23 cellular contexts compared by ENCODE assay signal in the genomic region with DNA sequence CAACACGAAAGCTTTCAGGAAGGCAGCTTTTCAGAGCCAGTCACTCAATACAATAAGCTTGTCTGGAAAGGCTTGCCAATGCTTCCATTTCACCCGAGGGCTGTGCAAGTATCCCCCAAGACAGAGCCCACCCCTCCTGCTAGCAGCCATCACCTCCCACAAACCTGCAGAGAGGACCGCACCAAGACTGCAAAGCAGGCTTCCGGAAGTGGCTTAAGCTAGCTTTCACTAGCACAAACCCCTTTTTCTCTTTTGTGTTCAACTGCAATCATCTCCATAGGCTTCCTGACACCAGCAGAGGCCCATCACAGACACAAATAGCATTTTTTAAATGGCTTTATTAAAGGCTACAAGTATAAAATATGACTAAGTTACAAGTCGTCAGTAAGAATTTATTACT. TPM values are rescaled to one million over a fixed set of nuclear protein-coding genes. Genes with fewer than 3 reads are reported as not detected.
DNase-seq lines count a peak whose midpoint lies in the region; ATAC-seq and TF ChIP-seq lines count a peak whose summit lies in the region.
"Had no signal": no experiment of that assay in that cellular context is flagged by ENCODE, and none has a peak within 500 bp of the region (broad histone marks: within the 10 kb centered on the region; RNA-seq: fewer than 3 reads in every experiment).

No MANE protein-coding gene starts in this region.

- TF ChIP-seq CTCF in neural crest cell (conservative IDR thresholded peaks at IDR 0.05): no peak
- TF ChIP-seq CTCF in vagina (IDR thresholded peaks at IDR 0.05): no peak

- no peak overlapping the region for H3K27ac ChIP-seq in vagina
- H3K27ac ChIP-seq: 22Rv1, BLaER1, GM23248 had no signal

- H3K27ac Mint-ChIP-seq in activated CD8-positive, alpha-beta memory T cell treated with anti-CD3 and anti-CD28 coated beads, Interleukin-2, amount 10 ng/mL, durations not matched to agents 7 days and 5 days: no peak overlapping the region
- no peak overlapping the region for H3K27ac Mint-ChIP-seq in neural crest cell (ENCODE audit: unreplicated experiment)
- H3K27ac Mint-ChIP-seq: CD4-positive, CD25-positive, alpha-beta regulatory T cell had no signal

- H3K4me1 Mint-ChIP-seq in activated CD8-positive, alpha-beta memory T cell treated with anti-CD3 and anti-CD28 coated beads, Interleukin-2, amount 10 ng/mL, durations not matched to agents 7 days and 5 days: no peaks in the 10 kb centered on the region
- H3K4me1 Mint-ChIP-seq in neural crest cell: peaks cover 23% of the 10 kb centered on the region

- H3K27me3 Mint-ChIP-seq in activated CD8-positive, alpha-beta memory T cell treated with anti-CD3 and anti-CD28 coated beads, Interleukin-2, amount 10 ng/mL, durations not matched to agents 7 days and 5 days: peaks cover 2% of the 10 kb centered on the region
- no peaks in the 10 kb centered on the region for H3K27me3 Mint-ChIP-seq in neural crest cell (ENCODE audit: low read depth)

- H3K36me3 ChIP-seq in vagina: peaks cover 0 to 27% of the 10 kb centered on the region in 2 donors

- peak; percentile 15 for DNase-seq in activated CD8-positive, alpha-beta memory T cell treated with anti-CD3 and anti-CD28 coated beads for 24 hours
- no peak for DNase-seq in activated CD8-positive, alpha-beta memory T cell treated with anti-CD3 and anti-CD28 coated beads, Interleukin-2, amount 10 ng/mL, durations not matched to agents 7 days and 5 days
- peak; percentile 32 for DNase-seq in ecto neural progenitor cell (ENCODE audit: low spot score)
- DNase-seq in neural crest cell (ENCODE audit: low read depth, low spot score): no peak
- peak; percentile 6 to 22 for DNase-seq in vagina (ENCODE audit: extremely low spot score in 2 of 2)
- no peak for DNase-seq in T-helper 9 cell
- no peak for DNase-seq in activated CD8-positive, alpha-beta memory T cell treated with anti-CD3 and anti-CD28 coated beads, Interleukin-2, amount 50 U/mL, for 4 hours
- DNase-seq: ACHN; CD4-positive, CD25-positive, alpha-beta regulatory T cell; GM23248; H7; Kasumi-1; MV-4-11; NCI-H1105; NCI-H1436 treated with DMSO at 0.1 percent for 48 hours; NCI-H187 treated with DMSO at 0.1 percent for 48 hours; NCI-H2171 treated with DMSO at 0.1 percent for 48 hours; NCI-H345; NCI-H510A treated with DMSO at 0.1 percent for 48 hours had no signal

- no peak for TF ChIP-seq POLR2A in vagina (IDR thresholded peaks at IDR 0.05)

- no peaks in the 10 kb centered on the region for H3K36me3 Mint-ChIP-seq in activated CD8-positive, alpha-beta memory T cell treated with anti-CD3 and anti-CD28 coated beads, Interleukin-2, amount 10 ng/mL, durations not matched to agents 7 days and 5 days
- H3K36me3 Mint-ChIP-seq in neural crest cell (ENCODE audit: low read depth): peaks cover 34% of the 10 kb centered on the region

- ATAC-seq in activated CD8-positive, alpha-beta memory T cell treated with anti-CD3 and anti-CD28 coated beads, Interleukin-2, amount 10 ng/mL, durations not matched to agents 7 days and 5 days: no peak
- no peak for ATAC-seq in HG02642 (IDR thresholded peaks at IDR 0.05; ENCODE audit: poor library complexity, unreplicated experiment)
- ATAC-seq: K562 had no signal

- H3K9me3 ChIP-seq in vagina: no peaks in the 10 kb centered on the region
- H3K9me3 ChIP-seq: BLaER1 had no signal

- no peak overlapping the region for H3K4me3 ChIP-seq in vagina
- H3K4me3 ChIP-seq: BLaER1, GM23248, K562 had no signal

- H3K9me3 Mint-ChIP-seq in activated CD8-positive, alpha-beta memory T cell treated with anti-CD3 and anti-CD28 coated beads, Interleukin-2, amount 10 ng/mL, durations not matched to agents 7 days and 5 days (ENCODE audit: low read depth): no peaks in the 10 kb centered on the region
- H3K9me3 Mint-ChIP-seq in neural crest cell: peaks cover 3% of the 10 kb centered on the region
- H3K9me3 Mint-ChIP-seq: CD4-positive, CD25-positive, alpha-beta regulatory T cell had no signal

- no peak overlapping the region for H3K4me3 Mint-ChIP-seq in activated CD8-positive, alpha-beta memory T cell treated with anti-CD3 and anti-CD28 coated beads, Interleukin-2, amount 10 ng/mL, durations not matched to agents 7 days and 5 days
- H3K4me3 Mint-ChIP-seq in neural crest cell: peak overlapping the region; percentile 45
- H3K4me3 Mint-ChIP-seq: CD4-positive, CD25-positive, alpha-beta regulatory T cell had no signal

- intact Hi-C loops in vagina (cut with DNase I): no loop called here

- peaks cover 9% of the 10 kb centered on the region for H3K4me1 ChIP-seq in vagina
- H3K4me1 ChIP-seq: BLaER1 had no signal

- CTCF ChIA-PET in activated CD8-positive, alpha-beta memory T cell treated with anti-CD3 and anti-CD28 coated beads, Interleukin-2, amount 10 ng/mL, durations not matched to agents 7 days and 5 days (lab: Charles Lee): no interaction called here

- H3K27me3 ChIP-seq in vagina: no peaks in the 10 kb centered on the region
- H3K27me3 ChIP-seq: BLaER1 had no signal

RNA-seq across cellular contexts. Expression of gene C1orf198, which starts 31.5 kb away (rescaled TPM):
- 1 to 10 TPM; 1.8 to 3.6 TPM for total RNA-seq in activated CD8-positive, alpha-beta memory T cell treated with anti-CD3 and anti-CD28 coated beads, Interleukin-2, amount 10 ng/mL, durations not matched to agents 7 days and 5 days
- total RNA-seq in neural crest cell: 73.3 and 73.5 TPM in 2 replicates
- 38.8 TPM for total RNA-seq in vagina

Comparison
In these comparisons a context has a peak if more than half of its experiments do, and no peak if none do; other contexts are left out.
1. DNase-seq: peak in activated CD8-positive, alpha-beta memory T cell treated with anti-CD3 and anti-CD28 coated beads for 24 hours (single experiment), ecto neural progenitor cell (single experiment) and vagina (2 of 2); none in activated CD8-positive, alpha-beta memory T cell treated with anti-CD3 and anti-CD28 coated beads, Interleukin-2, amount 10 ng/mL, durations not matched to agents 7 days and 5 days (single experiment), neural crest cell (single experiment), T-helper 9 cell (single experiment) and activated CD8-positive, alpha-beta memory T cell treated with anti-CD3 and anti-CD28 coated beads, Interleukin-2, amount 50 U/mL, for 4 hours (single experiment).